ENCODE assay signal across 8 cellular contexts in the genomic region with DNA sequence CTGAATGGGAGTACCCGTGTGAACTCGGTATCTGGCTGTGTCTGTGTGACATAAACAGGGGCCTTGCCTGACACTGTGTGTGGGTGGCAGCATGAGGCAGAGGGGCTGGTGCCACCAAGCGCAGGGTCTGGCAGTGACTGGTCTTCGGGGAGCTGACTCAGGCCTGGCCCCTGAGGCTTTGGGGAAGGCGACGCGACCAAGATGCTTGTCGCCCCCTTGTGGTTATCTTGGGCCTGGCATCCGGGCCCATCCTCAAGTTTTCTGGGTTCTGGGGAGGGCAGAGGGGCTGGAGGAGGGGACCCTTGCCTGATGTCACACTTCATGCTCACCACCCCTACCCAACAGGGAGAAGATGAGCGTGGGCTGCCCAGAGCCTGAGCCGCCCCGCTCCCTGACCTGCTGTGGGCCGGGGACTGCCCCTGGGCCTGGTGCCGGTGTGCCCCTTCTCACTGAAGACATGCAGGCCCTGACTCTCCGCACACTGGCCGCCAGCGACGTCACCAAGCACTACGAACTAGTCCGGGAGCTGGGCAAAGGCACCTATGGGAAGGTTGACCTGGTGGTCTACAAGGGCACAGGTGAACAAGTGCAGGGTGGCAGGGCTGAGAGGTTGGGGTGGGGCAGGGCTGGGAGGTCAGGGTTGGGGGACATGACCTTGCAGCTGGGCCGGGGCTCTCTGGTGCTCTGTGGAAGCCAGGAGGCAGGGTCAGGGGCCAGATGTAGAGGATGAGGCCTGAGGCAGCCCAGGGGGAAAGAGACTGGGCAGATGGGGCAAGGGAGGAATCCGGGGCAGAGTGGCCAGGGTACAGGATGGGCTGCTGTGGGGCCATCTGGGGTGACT. TPM values are rescaled to one million over a fixed set of nuclear protein-coding genes. Genes with fewer than 3 reads are reported as not detected.
DNase-seq lines count a peak whose midpoint lies in the region; ATAC-seq and TF ChIP-seq lines count a peak whose summit lies in the region.

No MANE protein-coding gene starts in this region.

- no peak overlapping the region for H3K4me3 Mint-ChIP-seq in Calu3 (ENCODE audit: low read depth, unreplicated experiment)

- H3K27ac Mint-ChIP-seq in Calu3 (ENCODE audit: unreplicated experiment), result no peak overlapping the region

- intact Hi-C loops in Calu3 (cut with micrococcal nuclease; ENCODE audit: unreplicated experiment), result loop anchor here (1.0 kb wide), 1 partner anchor 40 kb away; no protein-coding TSS in a partner anchor
- intact Hi-C loops in left colon (cut with DNase I, micrococcal nuclease), result no loop called here

- peaks cover 5% of the 10 kb centered on the region for H3K36me3 Mint-ChIP-seq in Calu3 (ENCODE audit: insufficient read depth, unreplicated experiment)

- in situ Hi-C loops in brain microvascular endothelial cell (cut with HindIII; ENCODE audit: low pct_ligation_motif_present, low sequenced_read_pairs), result no loop called here

- TF ChIP-seq EP300 in Ishikawa (IDR thresholded peaks at IDR 0.05; ENCODE audit: borderline replicate concordance), result no peak

- DNase-seq in Calu3 (peak; percentile 80), brain microvascular endothelial cell (peak; percentile 16), left colon (peak in 1 of 2 donors; percentile 64), NCI-H446 treated with DMSO at 0.1 percent for 48 hours (lab: John Stamatoyannopoulos, UW) (no peak)
- DNase-seq in stimulated activated CD4-positive, alpha-beta T cell treated with anti-CD3 and anti-CD28 coated beads, Interleukin-4, amount 100 ng/mL, for 48 hours (ENCODE audit: low read depth in 2 of 2), result peak; percentile 60 to 68

- no peaks in the 10 kb centered on the region for H3K27me3 Mint-ChIP-seq in Calu3 (ENCODE audit: unreplicated experiment)

- no peaks in the 10 kb centered on the region for H3K36me3 ChIP-seq in brain microvascular endothelial cell (replicated peaks)

- no TSS peak for BruUV-seq in Calu3 (replicated peaks; lab: Mats Ljungman, UMichigan)

- no peaks in the 10 kb centered on the region for H3K9me3 Mint-ChIP-seq in Calu3 (ENCODE audit: low read depth, unreplicated experiment)

- no peaks in the 10 kb centered on the region for H3K4me1 Mint-ChIP-seq in Calu3 (ENCODE audit: low read depth, unreplicated experiment)

- peak; percentile 78 for TF ChIP-seq RAD21 in Ishikawa (IDR thresholded peaks at IDR 0.05; ENCODE audit: low read depth)

- no peaks in the 10 kb centered on the region for H3K27me3 ChIP-seq in brain microvascular endothelial cell (replicated peaks)

- CTCF ChIA-PET in Calu3 (lab: Charles Lee), result interaction anchor here (0.5 to 1.4 kb wide), 7 partner anchors 20 to 318 kb away, joined by 3 to 7 read pairs (median 3); no protein-coding TSS in a partner anchor

- peak; percentile 62 for ATAC-seq in left colon
- ATAC-seq in HG03521 (IDR thresholded peaks at IDR 0.05; ENCODE audit: unreplicated experiment), result no peak

- TF ChIP-seq CTCF in Calu3 (IDR thresholded peaks at IDR 0.05; ENCODE audit: unreplicated experiment) (peak; percentile 94), WI38 (IDR thresholded peaks at IDR 0.05; ENCODE audit: low read depth, low read length) (peak; percentile 75), brain microvascular endothelial cell (IDR thresholded peaks at IDR 0.05; ENCODE audit: low read depth, low read length, missing control alignments) (peak; percentile 93)

- no peak overlapping the region for H3K4me3 ChIP-seq in WI38 (ENCODE audit: low read depth, low read length)
- no peak overlapping the region for H3K4me3 ChIP-seq in brain microvascular endothelial cell (ENCODE audit: low read depth, low read length)

- no peak overlapping the region for H3K27ac ChIP-seq in brain microvascular endothelial cell

TF ChIP-seq in Ishikawa, 13 proteins besides CTCF, POLR2A, EP300 and RAD21:
- no peak for TF ChIP-seq ZBTB7A (IDR thresholded peaks at IDR 0.05; ENCODE audit: low read depth)
- TF ChIP-seq YY1 (IDR thresholded peaks at IDR 0.05; ENCODE audit: low read depth), result no peak
- TF ChIP-seq, protein P1, sequence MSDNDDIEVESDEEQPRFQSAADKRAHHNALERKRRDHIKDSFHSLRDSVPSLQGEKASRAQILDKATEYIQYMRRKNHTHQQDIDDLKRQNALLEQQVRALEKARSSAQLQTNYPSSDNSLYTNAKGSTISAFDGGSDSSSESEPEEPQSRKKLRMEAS (IDR thresholded peaks at IDR 0.05), result no peak
- no peak for TF ChIP-seq TCF12 (IDR thresholded peaks at IDR 0.05; ENCODE audit: low read depth)
- TF ChIP-seq TAF1 (IDR thresholded peaks at IDR 0.05; ENCODE audit: low read depth), result no peak
- no peak for TF ChIP-seq TEAD4 (IDR thresholded peaks at IDR 0.05)
- TF ChIP-seq CEBPB (IDR thresholded peaks at IDR 0.05), result no peak
- no peak for TF ChIP-seq FOXM1 (IDR thresholded peaks at IDR 0.05; ENCODE audit: borderline replicate concordance, low read depth)
- TF ChIP-seq, protein P2, sequence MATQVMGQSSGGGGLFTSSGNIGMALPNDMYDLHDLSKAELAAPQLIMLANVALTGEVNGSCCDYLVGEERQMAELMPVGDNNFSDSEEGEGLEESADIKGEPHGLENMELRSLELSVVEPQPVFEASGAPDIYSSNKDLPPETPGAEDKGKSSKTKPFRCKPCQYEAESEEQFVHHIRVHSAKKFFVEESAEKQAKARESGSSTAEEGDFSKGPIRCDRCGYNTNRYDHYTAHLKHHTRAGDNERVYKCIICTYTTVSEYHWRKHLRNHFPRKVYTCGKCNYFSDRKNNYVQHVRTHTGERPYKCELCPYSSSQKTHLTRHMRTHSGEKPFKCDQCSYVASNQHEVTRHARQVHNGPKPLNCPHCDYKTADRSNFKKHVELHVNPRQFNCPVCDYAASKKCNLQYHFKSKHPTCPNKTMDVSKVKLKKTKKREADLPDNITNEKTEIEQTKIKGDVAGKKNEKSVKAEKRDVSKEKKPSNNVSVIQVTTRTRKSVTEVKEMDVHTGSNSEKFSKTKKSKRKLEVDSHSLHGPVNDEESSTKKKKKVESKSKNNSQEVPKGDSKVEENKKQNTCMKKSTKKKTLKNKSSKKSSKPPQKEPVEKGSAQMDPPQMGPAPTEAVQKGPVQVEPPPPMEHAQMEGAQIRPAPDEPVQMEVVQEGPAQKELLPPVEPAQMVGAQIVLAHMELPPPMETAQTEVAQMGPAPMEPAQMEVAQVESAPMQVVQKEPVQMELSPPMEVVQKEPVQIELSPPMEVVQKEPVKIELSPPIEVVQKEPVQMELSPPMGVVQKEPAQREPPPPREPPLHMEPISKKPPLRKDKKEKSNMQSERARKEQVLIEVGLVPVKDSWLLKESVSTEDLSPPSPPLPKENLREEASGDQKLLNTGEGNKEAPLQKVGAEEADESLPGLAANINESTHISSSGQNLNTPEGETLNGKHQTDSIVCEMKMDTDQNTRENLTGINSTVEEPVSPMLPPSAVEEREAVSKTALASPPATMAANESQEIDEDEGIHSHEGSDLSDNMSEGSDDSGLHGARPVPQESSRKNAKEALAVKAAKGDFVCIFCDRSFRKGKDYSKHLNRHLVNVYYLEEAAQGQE (IDR thresholded peaks at IDR 0.05; ENCODE audit: low read depth), result no peak
- no peak for TF ChIP-seq NFIC (IDR thresholded peaks at IDR 0.05)
- TF ChIP-seq EGR1 (IDR thresholded peaks at IDR 0.05), result no peak
- TF ChIP-seq, protein P3, sequence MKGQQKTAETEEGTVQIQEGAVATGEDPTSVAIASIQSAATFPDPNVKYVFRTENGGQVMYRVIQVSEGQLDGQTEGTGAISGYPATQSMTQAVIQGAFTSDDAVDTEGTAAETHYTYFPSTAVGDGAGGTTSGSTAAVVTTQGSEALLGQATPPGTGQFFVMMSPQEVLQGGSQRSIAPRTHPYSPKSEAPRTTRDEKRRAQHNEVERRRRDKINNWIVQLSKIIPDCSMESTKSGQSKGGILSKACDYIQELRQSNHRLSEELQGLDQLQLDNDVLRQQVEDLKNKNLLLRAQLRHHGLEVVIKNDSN (IDR thresholded peaks at IDR 0.05), result no peak
- no peak for TF ChIP-seq CREB1 (IDR thresholded peaks at IDR 0.05; ENCODE audit: low read depth)

RNA-seq across cellular contexts. Expression of a gene that starts 24.9 kb away (rescaled TPM):
- total RNA-seq in Calu3 (2022) (4.4 and 4.9 TPM in 2 replicates), left colon (under 1 TPM; 0.28 to 0.58 TPM)

RNA-seq across cellular contexts. Expression of a gene that starts 46.0 kb away (rescaled TPM):
- total RNA-seq in Calu3 (2022) (2.5 and 2.6 TPM in 2 replicates), left colon (1 to 10 TPM; 2.0 to 4.0 TPM)
